ENCODE assay signal across 1 cellular context in genomic region chr19:12198136-12198535, GRCh38.
A peak's percentile ranks its signal among the peaks of the same experiment; 100 is the strongest.
TF ChIP-seq lines count a peak whose summit lies in the region.

No MANE protein-coding gene starts in this region.

TF ChIP-seq in K562, 482 proteins besides CTCF, POLR2A, EP300 and RAD21:
- TF ChIP-seq TCFL5 (CRISPR knock-in tag; conservative IDR thresholded peaks at IDR 0.05) (no peak), KDM1A (IDR thresholded peaks at IDR 0.05) (no peak), BCOR (IDR thresholded peaks at IDR 0.05) (0 out of 2 replicates have a peak, but pooled peaks have one; percentile 16), HDAC6 (IDR thresholded peaks at IDR 0.05; ENCODE audit: low read depth, low read length) (no peak), RBM25 (IDR thresholded peaks at IDR 0.05; ENCODE audit: low read depth, low read length, severe bottlenecking) (peak; percentile 33), ADNP (tag; IDR thresholded peaks at IDR 0.05) (no peak), ZNF282 (CRISPR knock-in tag; IDR thresholded peaks at IDR 0.05) (no peak), ZNF766 (CRISPR knock-in tag; conservative IDR thresholded peaks at IDR 0.05) (no peak), KHSRP (IDR thresholded peaks at IDR 0.05) (no peak)
